In genomic region chr22:45673482-45674175, GRCh38 we compare ENCODE assay signal across 9 cellular contexts. TPM values are rescaled to one million over a fixed set of nuclear protein-coding genes. Genes with fewer than 3 reads are reported as not detected.
A peak's percentile ranks its signal among the peaks of the same experiment; 100 is the strongest.
DNase-seq lines count a peak whose midpoint lies in the region; ATAC-seq and TF ChIP-seq lines count a peak whose summit lies in the region.
"Had no signal": no experiment of that assay in that cellular context is flagged by ENCODE, and none has a peak within 500 bp of the region (broad histone marks: within the 10 kb centered on the region; RNA-seq: fewer than 3 reads in every experiment).

No MANE protein-coding gene starts in this region.

- H3K36me3 Mint-ChIP-seq in neural crest cell (ENCODE audit: low read depth), result no peaks in the 10 kb centered on the region

- no peaks in the 10 kb centered on the region for H3K9me3 Mint-ChIP-seq in neural crest cell

- peak overlapping the region; percentile 6 for H3K27ac Mint-ChIP-seq in neural crest cell (ENCODE audit: unreplicated experiment)

- H3K4me3 ChIP-seq in GM12864 (ENCODE audit: low read depth, low read length), result peak overlapping the region; percentile 92; the same call in 1 of the 2 replicates
- peak overlapping the region; percentile 91 for H3K4me3 ChIP-seq in NB4 (ENCODE audit: low read depth, low read length)
- peak overlapping the region; percentile 85 for H3K4me3 ChIP-seq in astrocyte of the spinal cord (ENCODE audit: low read depth, low read length)

- no peak for ATAC-seq in HG03520 (IDR thresholded peaks at IDR 0.05; ENCODE audit: unreplicated experiment)

- no peak for DNase-seq in GM12864 (ENCODE audit: low read depth)
- DNase-seq in NB4 (ENCODE audit: low read depth), result peak; percentile 57
- DNase-seq in astrocyte of the spinal cord (ENCODE audit: low read depth, low spot score), result no peak
- no peak for DNase-seq in neural crest cell (ENCODE audit: low read depth, low spot score)
- no peak for DNase-seq in Ammon's horn (ENCODE audit: low spot score)
- DNase-seq in NCI-H146 treated with DMSO at 0.1 percent for 48 hours (lab: John Stamatoyannopoulos, UW; ENCODE audit: unreplicated experiment), result no peak
- DNase-seq in COR-L47 (lab: John Stamatoyannopoulos, UW), result no peak
- DNase-seq: T-helper 9 cell had no signal

- no peaks in the 10 kb centered on the region for H3K27me3 Mint-ChIP-seq in neural crest cell (ENCODE audit: low read depth)

- H3K4me3 Mint-ChIP-seq in neural crest cell, result peak overlapping the region; percentile 91

- H3K4me1 Mint-ChIP-seq in neural crest cell, result peaks cover 27% of the 10 kb centered on the region

- in situ Hi-C loops in astrocyte of the spinal cord (cut with HindIII; ENCODE audit: low sequenced_read_pairs), result no loop called here

- TF ChIP-seq CTCF in GM12864 (IDR thresholded peaks at IDR 0.05; ENCODE audit: low read depth, low read length, missing control alignments) (no peak), NB4 (IDR thresholded peaks at IDR 0.05; ENCODE audit: low read depth, low read length) (no peak), astrocyte of the spinal cord (IDR thresholded peaks at IDR 0.05; ENCODE audit: low read depth, low read length) (no peak), neural crest cell (conservative IDR thresholded peaks at IDR 0.05) (no peak)

- no peak for TF ChIP-seq POLR2A in NB4 (IDR thresholded peaks at IDR 0.05; ENCODE audit: extremely low read depth, insufficient read length)

RNA-seq across cellular contexts. Expression of gene ATXN10, which starts 2.0 kb away (rescaled TPM):
- 219 and 232 TPM in 2 replicates for total RNA-seq in neural crest cell
